Comparison of ENCODE assay signal across 18 cellular contexts in the genomic region with DNA sequence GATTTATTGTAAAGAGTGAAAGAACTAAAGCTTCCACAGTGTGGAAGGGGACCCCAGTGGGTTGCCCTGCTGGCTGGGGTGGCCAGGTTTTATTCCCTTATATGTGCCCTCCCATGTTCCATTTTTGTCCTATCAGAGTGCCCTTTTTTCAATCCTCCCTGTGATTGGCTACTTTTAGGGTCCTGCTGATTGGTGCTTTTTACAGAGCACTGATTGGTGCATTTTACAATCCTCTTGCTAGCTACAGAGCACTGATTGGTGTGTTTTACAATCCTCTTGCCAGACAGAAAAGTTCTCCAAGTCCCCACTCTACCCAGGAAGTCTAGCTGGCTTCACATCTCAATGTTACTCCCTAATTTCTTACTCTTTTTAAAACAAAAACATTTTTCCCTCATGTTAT. TPM values are rescaled to one million over a fixed set of nuclear protein-coding genes. Genes with fewer than 3 reads are reported as not detected.
"Had no signal": no experiment of that assay in that cellular context is flagged by ENCODE, and none has a peak within 500 bp of the region (broad histone marks: within the 10 kb centered on the region; RNA-seq: fewer than 3 reads in every experiment).

No MANE protein-coding gene starts in this region.

RNA-seq across cellular contexts. Expression of a gene that starts 6.2 kb away (rescaled TPM):
- total RNA-seq: endothelial cell of umbilical vein, epithelial cell of proximal tubule, left lung, lower lobe of right lung, lung microvascular endothelial cell, mesenteric fat pad, myocyte had no signal

RNA-seq across cellular contexts. Expression of a gene that starts 46.0 kb away (rescaled TPM):
- total RNA-seq: dermis blood vessel endothelial cell, endothelial cell of umbilical vein, epithelial cell of proximal tubule, esophagus mucosa, esophagus squamous epithelium, gastrocnemius medialis, glomerular endothelial cell, heart right ventricle, kidney epithelial cell, left cardiac atrium, left ventricle myocardium superior, lower leg skin, lung microvascular endothelial cell, mesenteric fat pad, mesothelial cell of epicardium, myocyte had no signal
